ENCODE assay signal across 15 cellular contexts in the genomic region with DNA sequence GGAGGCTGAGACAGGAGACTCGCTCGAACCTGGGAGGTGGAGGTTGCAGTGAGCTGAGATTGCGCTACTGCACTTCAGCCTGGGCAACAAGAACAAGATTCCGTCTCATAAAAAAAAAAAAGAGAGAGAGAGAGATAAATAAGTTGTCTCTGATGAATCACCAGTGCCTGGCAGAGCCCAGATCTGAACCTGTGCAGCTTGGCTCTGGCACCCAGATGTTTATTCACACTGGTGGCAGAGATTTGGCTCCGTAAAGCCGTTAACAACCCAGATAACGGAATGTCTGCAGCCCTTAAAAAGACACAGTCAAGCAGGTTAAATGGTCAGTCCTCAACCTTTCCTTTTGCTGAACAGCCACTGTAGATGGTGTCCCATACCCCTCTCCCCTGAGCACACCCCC.
"Had no signal": no experiment of that assay in that cellular context is flagged by ENCODE, and none has a peak within 500 bp of the region (broad histone marks: within the 10 kb centered on the region; RNA-seq: fewer than 3 reads in every experiment).

No MANE protein-coding gene starts in this region.

- H3K36me3 ChIP-seq: cardiac muscle cell, colonic mucosa, esophagus muscularis mucosa, thoracic aorta had no signal

- H3K9me3 Mint-ChIP-seq: neural crest cell; stimulated activated effector memory CD8-positive, alpha-beta T cell treated with anti-CD3 and anti-CD28 coated beads, Interleukin-12 subunit alpha, Interleukin-12 subunit beta, amount 100 ng/mL, for 72 hours; T-cell had no signal

- H3K4me3 Mint-ChIP-seq: activated T-helper 1 cell treated with anti-CD3 and anti-CD28 coated beads, Interleukin-12 subunit alpha, Interleukin-12 subunit beta, Interleukin-2, Interleukin-4 antibody, amounts not matched to agents 30 ng/mL and 10 ng/mL and 1 ng/mL, durations not matched to agents 14 hours and 24 hours and 36 hours; neural crest cell; stimulated activated effector memory CD8-positive, alpha-beta T cell treated with anti-CD3 and anti-CD28 coated beads, Interleukin-12 subunit alpha, Interleukin-12 subunit beta, amount 100 ng/mL, for 72 hours; T-cell had no signal

- H3K4me1 ChIP-seq: colonic mucosa, esophagus muscularis mucosa had no signal

- H3K27ac Mint-ChIP-seq: activated T-helper 1 cell treated with anti-CD3 and anti-CD28 coated beads, Interleukin-12 subunit alpha, Interleukin-12 subunit beta, Interleukin-2, Interleukin-4 antibody, amounts not matched to agents 30 ng/mL and 10 ng/mL and 1 ng/mL, durations not matched to agents 14 hours and 24 hours and 36 hours; stimulated activated effector memory CD8-positive, alpha-beta T cell treated with anti-CD3 and anti-CD28 coated beads, Interleukin-12 subunit alpha, Interleukin-12 subunit beta, amount 100 ng/mL, for 72 hours; T-cell had no signal

- ATAC-seq: stimulated activated effector memory CD8-positive, alpha-beta T cell treated with anti-CD3 and anti-CD28 coated beads, Interleukin-12 subunit alpha, Interleukin-12 subunit beta, amount 100 ng/mL, for 72 hours; T-cell had no signal

- H3K27ac ChIP-seq: cardiac muscle cell, colonic mucosa, esophagus muscularis mucosa, thoracic aorta had no signal

- H3K36me3 Mint-ChIP-seq: stimulated activated effector memory CD8-positive, alpha-beta T cell treated with anti-CD3 and anti-CD28 coated beads, Interleukin-12 subunit alpha, Interleukin-12 subunit beta, amount 100 ng/mL, for 72 hours had no signal

- H3K4me1 Mint-ChIP-seq: neural crest cell had no signal

- DNase-seq: activated CD4-positive, CD25-positive, alpha-beta regulatory T cell treated with anti-CD3 and anti-CD28 coated beads, Interleukin-2, amount 50 U/mL, for 72 hours; activated naive CD4-positive, alpha-beta T cell treated with Interleukin-2 at 50 U/mL for 16 hours; colonic mucosa; foreskin melanocyte; head of caudate nucleus; midbrain; T-cell; T-helper 9 cell had no signal

- H3K9me3 ChIP-seq: colonic mucosa, esophagus muscularis mucosa, thoracic aorta had no signal

- H3K27me3 ChIP-seq: cardiac muscle cell, colonic mucosa, esophagus muscularis mucosa had no signal

- H3K4me3 ChIP-seq: cardiac muscle cell, colonic mucosa, esophagus muscularis mucosa, lung, thoracic aorta had no signal
